In genomic region chrX:57910287-57910912, GRCh38 we compare ENCODE assay signal across 8 cellular contexts. TPM values are rescaled to one million over a fixed set of nuclear protein-coding genes. Genes with fewer than 3 reads are reported as not detected.
A peak's percentile ranks its signal among the peaks of the same experiment; 100 is the strongest.
DNase-seq lines count a peak whose midpoint lies in the region; ATAC-seq and TF ChIP-seq lines count a peak whose summit lies in the region.
"Not testable (repeated sequence)": the region's sequence is repeated elsewhere in the genome, so short reads cannot be mapped to it uniquely, and the experiment has no call there.

Gene ZXDA (minus strand): TSS chrX:57910458. CDS start chrX:57910420, 38 bp downstream.

- H3K27me3 Mint-ChIP-seq in WTC11 (ENCODE audit: low read depth), result not testable (repeated sequence)

- not testable (repeated sequence) for H3K9me3 Mint-ChIP-seq in WTC11

- peak; percentile 68 for ATAC-seq in GM18907 (IDR thresholded peaks at IDR 0.05; ENCODE audit: unreplicated experiment)
- ATAC-seq in HG02678 (IDR thresholded peaks at IDR 0.05; ENCODE audit: unreplicated experiment), result peak; percentile 60
- ATAC-seq in WTC11, result peak; percentile 46

- peak within 1 kb of the TSS; percentile 67 for H2AFZ ChIP-seq in KMS-11 (ENCODE audit: low read depth)

- H3K4me3 ChIP-seq in AG04449 (ENCODE audit: low read depth, low read length) (peak within 1 kb of the TSS; percentile 50), choroid plexus epithelial cell (ENCODE audit: low read depth, low read length) (peak within 1 kb of the TSS; percentile 53), iPS-20b (ENCODE audit: low read length) (peak within 1 kb of the TSS; percentile 50; the same call in 1 of the 2 replicates), rectal smooth muscle tissue (ENCODE audit: low read length) (peak within 1 kb of the TSS; percentile 59)
- not testable (repeated sequence) for H3K4me3 ChIP-seq in KMS-11 (IDR thresholded peaks at IDR 0.05; ENCODE audit: insufficient read depth, low read depth, low read length)

- H3K9ac ChIP-seq in KMS-11, result peak within 1 kb of the TSS; percentile 55
- not testable (repeated sequence) for H3K9ac ChIP-seq in iPS-20b (ENCODE audit: low read depth, low read length); rectal smooth muscle tissue (ENCODE audit: low read length)

- not testable (repeated sequence) for H3K79me2 ChIP-seq in KMS-11 (ENCODE audit: insufficient read depth, low read depth)

- H3K36me3 ChIP-seq in KMS-11 (ENCODE audit: insufficient read depth); iPS-20b (ENCODE audit: insufficient read depth, low read depth, low read length); rectal smooth muscle tissue (ENCODE audit: control insufficient read depth, insufficient read depth, low read length): not testable (repeated sequence)

- H3K4me2 ChIP-seq in KMS-11, result peak within 1 kb of the TSS; percentile 47

- DNase-seq in AG04449 (ENCODE audit: low read depth, low spot score); WTC11 (ENCODE audit: low spot score); choroid plexus epithelial cell (ENCODE audit: low read depth): not testable (repeated sequence)

- not testable (repeated sequence) for H3K27ac Mint-ChIP-seq in WTC11

- H3K27ac ChIP-seq in KMS-11; iPS-20b (ENCODE audit: low read length): not testable (repeated sequence)
- H3K27ac ChIP-seq in rectal smooth muscle tissue (ENCODE audit: low read depth, low read length), result peak within 1 kb of the TSS; percentile 82

- H3K4me3 Mint-ChIP-seq in WTC11, result peak within 1 kb of the TSS; percentile 65

- H3K4me1 Mint-ChIP-seq in WTC11, result peaks cover 30% of the 10 kb centered on the region

- CTCF ChIA-PET in AG04449 (lab: Yijun Ruan, JAX); WTC11 (lab: Charles Lee): not testable (repeated sequence)

- POLR2A ChIA-PET in AG04449 (lab: Yijun Ruan, JAX); WTC11 (lab: Charles Lee): not testable (repeated sequence)

- TF ChIP-seq CTCF in AG04449 (IDR thresholded peaks at IDR 0.05; ENCODE audit: insufficient read depth, low read length, missing control alignments); KMS-11 (conservative IDR thresholded peaks at IDR 0.05; ENCODE audit: low read depth, low read length); WTC11 (IDR thresholded peaks at IDR 0.05); choroid plexus epithelial cell (conservative IDR thresholded peaks at IDR 0.05; ENCODE audit: low read depth, low read length): not testable (repeated sequence)

- H3K36me3 Mint-ChIP-seq in WTC11, result not testable (repeated sequence)

- not testable (repeated sequence) for H3K27me3 ChIP-seq in KMS-11 (ENCODE audit: insufficient read depth, low read depth); iPS-20b (ENCODE audit: insufficient read depth, low read length); rectal smooth muscle tissue (ENCODE audit: control insufficient read depth, insufficient read depth, low read length)

- H4K20me1 ChIP-seq in KMS-11 (ENCODE audit: insufficient read depth), result not testable (repeated sequence)

- not testable (repeated sequence) for H3K4me1 ChIP-seq in KMS-11 (ENCODE audit: low read depth, poor library complexity, severe bottlenecking); iPS-20b (ENCODE audit: insufficient read depth, low read length); rectal smooth muscle tissue (ENCODE audit: control insufficient read depth, insufficient read depth, low read length)

- H3K9me3 ChIP-seq in iPS-20b (ENCODE audit: insufficient read depth, low read depth, low read length), result not testable (repeated sequence)

RNA-seq across cellular contexts. Expression of gene ZXDA, which starts in this region (rescaled TPM):
- total RNA-seq in WTC11 (2021), result 3.2 to 3.6 TPM (median 3.3 TPM) in 3 replicates
